Comparison of ENCODE assay signal across 9 cellular contexts in genomic region chr4:158253350-158253980, GRCh38. TPM values are rescaled to one million over a fixed set of nuclear protein-coding genes. Genes with fewer than 3 reads are reported as not detected.
DNase-seq lines count a peak whose midpoint lies in the region; ATAC-seq and TF ChIP-seq lines count a peak whose summit lies in the region.
"Had no signal": no experiment of that assay in that cellular context is flagged by ENCODE, and none has a peak within 500 bp of the region (broad histone marks: within the 10 kb centered on the region; RNA-seq: fewer than 3 reads in every experiment).

No MANE protein-coding gene starts in this region.

- H3K4me3 ChIP-seq in HCT116 (replicated peaks in 1 of 2; ENCODE audit: low read depth in 1 of 2, low read length in 2 of 2) = no peak overlapping the region
- H3K4me3 ChIP-seq in LNCaP clone FGC (ENCODE audit: low read depth, low read length) = no peak overlapping the region
- H3K4me3 ChIP-seq: skin epidermis had no signal

- CTCF ChIA-PET in HCT116 (lab: Charles Lee) = interaction anchor here (1.9 kb wide), 1 partner anchor 370 kb away, joined by 6 read pairs; no protein-coding TSS in a partner anchor

- TF ChIP-seq POLR2A in HCT116 (IDR thresholded peaks at IDR 0.05; ENCODE audit: borderline replicate concordance, extremely low read depth, insufficient read depth, insufficient read length) = no peak

- TF ChIP-seq CTCF in HCT116 (IDR thresholded peaks at IDR 0.05 in 2 of 3, conservative IDR thresholded peaks at IDR 0.05 in 1 of 3; ENCODE audit: borderline replicate concordance in 1 of 3, insufficient read depth in 1 of 3, low read depth in 2 of 3, low read length in 2 of 3) = peak; percentile 51 to 72 (median 58); a peak in 4 of 6 replicates
- peak; percentile 73 for TF ChIP-seq CTCF in LNCaP clone FGC (IDR thresholded peaks at IDR 0.05; ENCODE audit: control insufficient read depth, extremely low read depth, insufficient read depth)

- H3K9ac ChIP-seq in HCT116 (ENCODE audit: low read length) = no peak overlapping the region

- peak; percentile 65 for TF ChIP-seq RAD21 in HCT116 (IDR thresholded peaks at IDR 0.05; ENCODE audit: low read depth)

- peak in 4 of 6 experiments; percentile 7 to 44 (median 12) for DNase-seq in stimulated activated naive CD4-positive, alpha-beta T cell (lab: John Stamatoyannopoulos, UW)
- no peak for DNase-seq in stimulated activated naive CD4-positive, alpha-beta T cell treated with Interleukin-2 at 50 U/mL for 16 hours (lab: John Stamatoyannopoulos, UW)
- DNase-seq in HCT116 (ENCODE audit: low read depth, low spot score) (peak; percentile 27), LNCaP clone FGC (ENCODE audit: low read depth) (peak; percentile 25), SKM-1 (lab: John Stamatoyannopoulos, UW; ENCODE audit: unreplicated experiment) (peak; percentile 57), caudate nucleus (lab: John Stamatoyannopoulos, UW) (peak in 40 of 61 donors; percentile 4 to 82 (median 32)), kidney tubule cell (ENCODE audit: low spot score) (peak; percentile 55)
- DNase-seq in stimulated activated CD4-positive, alpha-beta T cell treated with anti-CD3 and anti-CD28 coated beads, Interleukin-4, amount 100 ng/mL, for 48 hours (ENCODE audit: low read depth in 2 of 2) = peak; percentile 8 to 21

- RAD21 ChIA-PET in HCT116 (lab: Charles Lee; ENCODE audit: low non-redundant PET in 1 of 2, low total read pairs in 2 of 2, uncharacterized antibody in 2 of 2, unreplicated experiment in 2 of 2) = no interaction called here

- no peaks in the 10 kb centered on the region for H4K20me1 ChIP-seq in HCT116 (ENCODE audit: insufficient read depth)

- H3K9me3 ChIP-seq in HCT116 (ENCODE audit: control insufficient read depth in 1 of 2, insufficient read depth in 1 of 2, low read depth in 1 of 2, low read length in 2 of 2) = no peaks in the 10 kb centered on the region

- no peak overlapping the region for H3K4me2 ChIP-seq in HCT116 (ENCODE audit: low read length)

- H3K9me2 ChIP-seq in HCT116 (ENCODE audit: insufficient read depth) = no peaks in the 10 kb centered on the region

- BruUV-seq in HCT116 (replicated peaks; lab: Mats Ljungman, UMichigan) = no TSS peak

- H3K36me3 ChIP-seq in HCT116 (ENCODE audit: control insufficient read depth in 1 of 2, insufficient read depth in 2 of 2, low read length in 2 of 2) = no peaks in the 10 kb centered on the region

- ATAC-seq in HCT116 = peak; percentile 89

- intact Hi-C loops in HCT116 (cut with micrococcal nuclease) = no loop called here

- peak overlapping the region; percentile 30 for H2AFZ ChIP-seq in HCT116 (ENCODE audit: low read depth, low read length, poor library complexity, severe bottlenecking)

- POLR2A ChIA-PET in HCT116 (lab: Charles Lee) = no interaction called here

- H3K4me1 ChIP-seq in HCT116 (ENCODE audit: control insufficient read depth in 1 of 2, insufficient read depth in 2 of 2, low read length in 2 of 2) = no peaks in the 10 kb centered on the region

- no peaks in the 10 kb centered on the region for H3K27me3 ChIP-seq in HCT116 (ENCODE audit: insufficient read depth, low read length)

- no peak overlapping the region for H3K27ac ChIP-seq in HCT116 (ENCODE audit: low read depth, low read length)
- H3K27ac ChIP-seq in caudate nucleus (ENCODE audit: low read depth, low read length) = peak overlapping the region; percentile 65
- H3K27ac ChIP-seq: skin epidermis had no signal

- no peaks in the 10 kb centered on the region for H3K79me2 ChIP-seq in HCT116 (ENCODE audit: insufficient read depth, low read length)

TF ChIP-seq in HCT116, 20 proteins besides CTCF, POLR2A, EP300 and RAD21:
- TF ChIP-seq YY1 (IDR thresholded peaks at IDR 0.05; ENCODE audit: extremely low read depth, insufficient replicate concordance, low read depth, low read length) = no peak
- no peak for TF ChIP-seq ZFX (IDR thresholded peaks at IDR 0.05)
- 0 out of 2 replicates have a peak, but pooled peaks have one; percentile 20 for TF ChIP-seq CBX3 (IDR thresholded peaks at IDR 0.05; ENCODE audit: low read depth)
- no peak for TF ChIP-seq EZH2 (IDR thresholded peaks at IDR 0.05)
- TF ChIP-seq SRF (IDR thresholded peaks at IDR 0.05; ENCODE audit: low read depth) = no peak
- no peak for TF ChIP-seq CEBPB (IDR thresholded peaks at IDR 0.05; ENCODE audit: low read depth)
- TF ChIP-seq FOSL1 (IDR thresholded peaks at IDR 0.05; ENCODE audit: low read depth) = no peak
- no peak for TF ChIP-seq REST (IDR thresholded peaks at IDR 0.05; ENCODE audit: low read depth)
TF ChIP-seq in HCT116: peak in this region for 1.

RNA-seq across cellular contexts. Expression of gene TMEM144, which starts 43.2 kb away (rescaled TPM):
- total RNA-seq in HCT116 (2021; ENCODE audit: unreplicated experiment) = 12.9 TPM
- polyA plus RNA-seq in HCT116 (2012) = 8.4 and 8.5 TPM in 2 replicates
